1 cellular context compared by ENCODE assay signal in the genomic region with DNA sequence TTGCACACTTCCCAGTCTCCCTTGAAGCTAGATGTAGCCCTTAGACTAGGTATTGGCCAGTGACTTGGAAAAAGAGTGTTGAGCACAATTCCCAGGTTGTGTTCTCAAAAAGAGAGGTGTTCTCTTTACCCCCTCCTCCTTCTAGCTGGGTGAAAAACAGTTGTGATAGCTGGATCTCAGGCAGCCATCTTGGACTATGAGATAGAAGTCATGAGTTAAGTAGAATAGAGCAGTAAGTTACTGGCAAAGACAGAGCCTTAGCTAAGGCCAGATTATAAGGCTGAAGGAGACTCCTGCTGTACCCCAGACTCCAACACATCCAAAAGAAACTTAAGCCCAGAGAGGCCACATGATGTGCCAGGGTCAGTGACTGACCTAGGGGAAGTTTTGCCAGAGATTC.
TF ChIP-seq lines count a peak whose summit lies in the region.

No MANE protein-coding gene starts in this region.

TF ChIP-seq in GM12878, 131 proteins besides CTCF, POLR2A, EP300 and RAD21:
- TF ChIP-seq, protein P1, sequence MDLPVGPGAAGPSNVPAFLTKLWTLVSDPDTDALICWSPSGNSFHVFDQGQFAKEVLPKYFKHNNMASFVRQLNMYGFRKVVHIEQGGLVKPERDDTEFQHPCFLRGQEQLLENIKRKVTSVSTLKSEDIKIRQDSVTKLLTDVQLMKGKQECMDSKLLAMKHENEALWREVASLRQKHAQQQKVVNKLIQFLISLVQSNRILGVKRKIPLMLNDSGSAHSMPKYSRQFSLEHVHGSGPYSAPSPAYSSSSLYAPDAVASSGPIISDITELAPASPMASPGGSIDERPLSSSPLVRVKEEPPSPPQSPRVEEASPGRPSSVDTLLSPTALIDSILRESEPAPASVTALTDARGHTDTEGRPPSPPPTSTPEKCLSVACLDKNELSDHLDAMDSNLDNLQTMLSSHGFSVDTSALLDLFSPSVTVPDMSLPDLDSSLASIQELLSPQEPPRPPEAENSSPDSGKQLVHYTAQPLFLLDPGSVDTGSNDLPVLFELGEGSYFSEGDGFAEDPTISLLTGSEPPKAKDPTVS (IDR thresholded peaks at IDR 0.05; ENCODE audit: low read depth, low read length) = no peak
- no peak for TF ChIP-seq SP1 (IDR thresholded peaks at IDR 0.05; ENCODE audit: low read depth, low read length)
- 0 out of 2 replicates have a peak, but pooled peaks have one; percentile 13 for TF ChIP-seq YY1 (IDR thresholded peaks at IDR 0.05; ENCODE audit: low read depth, low read length)
- TF ChIP-seq SMARCA5 (IDR thresholded peaks at IDR 0.05) = no peak
- no peak for TF ChIP-seq ZZZ3 (IDR thresholded peaks at IDR 0.05; ENCODE audit: control insufficient read depth, insufficient read length, low read depth)
